ENCODE assay signal across 1 cellular context in the genomic region with DNA sequence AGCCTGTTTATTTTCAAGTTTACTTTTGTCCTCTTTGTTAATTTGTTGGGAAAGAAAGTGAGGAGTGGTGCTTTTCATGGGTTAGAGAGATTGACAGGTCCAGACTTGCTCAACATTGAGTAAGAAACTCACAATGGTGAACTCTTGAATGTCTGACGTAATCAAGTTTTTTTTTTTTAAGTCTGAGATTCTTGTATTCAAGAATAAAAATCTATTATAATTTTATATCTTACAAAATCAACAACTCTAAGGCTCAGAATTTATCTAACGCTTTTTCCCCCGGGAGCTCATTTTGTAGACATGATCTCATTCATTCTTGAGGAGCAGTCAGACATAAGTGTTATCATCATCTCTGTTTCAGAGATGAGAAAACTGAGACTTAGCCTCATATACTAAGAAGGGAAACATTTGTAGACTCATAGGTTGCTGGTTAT.
TF ChIP-seq lines count a peak whose summit lies in the region.

No MANE protein-coding gene starts in this region.

TF ChIP-seq in HEK293, 187 proteins besides CTCF, POLR2A, EP300 and RAD21 (continued from another document):
- TF ChIP-seq ATF2 (tag by site-specific recombination; IDR thresholded peaks at IDR 0.05; ENCODE audit: low read depth): peak; percentile 76
- peak; percentile 23; the same call in 1 of the 2 replicates for TF ChIP-seq ZNF335 (tag by site-specific recombination; conservative IDR thresholded peaks at IDR 0.05)
